In the genomic region with DNA sequence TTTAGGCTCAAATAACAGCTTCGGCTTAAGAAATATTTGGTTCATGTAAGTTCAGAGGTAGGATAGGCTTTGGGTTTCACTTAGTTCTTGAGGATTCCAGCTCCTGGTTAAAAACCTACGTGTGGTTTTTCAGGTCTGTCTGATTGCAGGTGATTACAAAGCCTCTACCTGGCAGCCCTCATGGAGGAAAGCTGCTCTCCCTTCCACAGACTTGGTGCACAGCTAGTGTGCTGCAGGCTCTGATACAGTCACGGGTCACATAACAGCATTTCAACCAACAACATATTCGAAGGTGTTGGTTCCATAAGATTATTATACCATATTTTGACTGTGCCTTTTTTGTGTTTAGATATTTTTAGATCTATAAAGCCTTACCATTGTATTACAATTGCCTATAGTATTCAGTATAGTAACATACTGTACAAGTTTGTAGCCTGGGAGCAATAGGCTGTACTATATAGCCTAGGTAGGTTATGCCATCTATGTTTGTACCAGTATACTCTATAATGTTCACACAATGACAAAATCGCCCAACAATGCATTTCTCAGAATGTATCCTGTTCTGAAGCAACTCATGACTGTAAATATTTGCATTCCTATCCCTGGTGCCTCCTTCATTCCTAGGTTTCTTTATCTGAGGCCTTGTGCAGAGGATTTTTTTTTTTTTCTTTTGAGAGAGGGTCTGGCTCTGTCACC, we compare ENCODE assay signal across 16 cellular contexts. TPM values are rescaled to one million over a fixed set of nuclear protein-coding genes. Genes with fewer than 3 reads are reported as not detected.
DNase-seq lines count a peak whose midpoint lies in the region; ATAC-seq, FAIRE-seq and TF ChIP-seq lines count a peak whose summit lies in the region.
"Had no signal": no experiment of that assay in that cellular context is flagged by ENCODE, and none has a peak within 500 bp of the region (broad histone marks: within the 10 kb centered on the region; RNA-seq: fewer than 3 reads in every experiment).

No MANE protein-coding gene starts in this region.

- no peaks in the 10 kb centered on the region for H3K9me3 Mint-ChIP-seq in astrocyte (ENCODE audit: unreplicated experiment)
- no peaks in the 10 kb centered on the region for H3K9me3 Mint-ChIP-seq in activated CD4-positive, alpha-beta T cell treated with anti-CD3 and anti-CD28 coated beads for 36 hours (ENCODE audit: low read depth)
- H3K9me3 Mint-ChIP-seq: activated naive CD8-positive, alpha-beta T cell treated with anti-CD3 and anti-CD28 coated beads for 36 hours had no signal

- H3K18ac ChIP-seq in IMR-90 (ENCODE audit: low read depth, low read length), result peak overlapping the region; percentile 98

- peak overlapping the region; percentile 92; the same call in 1 of the 2 replicates for H2AK5ac ChIP-seq in IMR-90 (ENCODE audit: low read depth, low read length)

- peaks cover 14% of the 10 kb centered on the region for H3K4me1 Mint-ChIP-seq in astrocyte (ENCODE audit: low read depth, unreplicated experiment)
- H3K4me1 Mint-ChIP-seq in activated CD4-positive, alpha-beta T cell treated with anti-CD3 and anti-CD28 coated beads for 36 hours, result peaks cover 33% of the 10 kb centered on the region

- H4K8ac ChIP-seq in IMR-90 (ENCODE audit: low read depth in 2 of 2, low read length in 2 of 2), result peak overlapping the region in 1 of 2 experiments; percentile 72; a peak in 1 of 4 replicates

- no TSS peak for BruUV-seq in IMR-90 (replicated peaks; lab: Mats Ljungman, UMichigan)

- no peak for TF ChIP-seq RAD21 in IMR-90 (IDR thresholded peaks at IDR 0.05; ENCODE audit: low read length)

- H2AFZ ChIP-seq in IMR-90 (replicated peaks; ENCODE audit: low read length, poor library complexity) (no peak overlapping the region), astrocyte (ENCODE audit: low read depth, low read length) (no peak overlapping the region)

- ATAC-seq in IMR-90 (ENCODE audit: low read depth), result peak; percentile 71
- ATAC-seq in activated CD4-positive, alpha-beta T cell treated with anti-CD3 and anti-CD28 coated beads for 36 hours, result no peak

- no peak for FAIRE-seq in astrocyte (lab: Jason Lieb, UNC)

- H3K14ac ChIP-seq in IMR-90 (replicated peaks; ENCODE audit: low read depth, low read length), result peak overlapping the region; percentile 78; the same call in 1 of the 2 replicates

- H3K27me3 Mint-ChIP-seq in astrocyte (ENCODE audit: low read depth, unreplicated experiment), result no peaks in the 10 kb centered on the region
- no peaks in the 10 kb centered on the region for H3K27me3 Mint-ChIP-seq in activated CD4-positive, alpha-beta T cell treated with anti-CD3 and anti-CD28 coated beads for 36 hours
- H3K27me3 Mint-ChIP-seq: activated naive CD8-positive, alpha-beta T cell treated with anti-CD3 and anti-CD28 coated beads for 36 hours had no signal

- no peak overlapping the region for H3K4me3 ChIP-seq in IMR-90 (ENCODE audit: insufficient read depth, low read depth, low read length)
- no peak overlapping the region for H3K4me3 ChIP-seq in astrocyte (ENCODE audit: insufficient read depth, low read depth, low read length)
- H3K4me3 ChIP-seq in mesodermal cell (ENCODE audit: extremely low read depth, insufficient read depth, low read length, poor library complexity, severe bottlenecking), result no peak overlapping the region

- in situ Hi-C loops in IMR-90 (cut with MboI; ENCODE audit: low sequenced_read_pairs), result loop anchor here (25.0 kb wide), 1 partner anchor 406 kb away; no protein-coding TSS in a partner anchor

- TF ChIP-seq CTCF in IMR-90 (conservative IDR thresholded peaks at IDR 0.05; ENCODE audit: low read depth, low read length), result no peak
- TF ChIP-seq CTCF in astrocyte (IDR thresholded peaks at IDR 0.05; ENCODE audit: insufficient read depth, low read depth, low read length), result no peak

- no peaks in the 10 kb centered on the region for H3K27me3 ChIP-seq in IMR-90 (ENCODE audit: control insufficient read depth, insufficient read depth, low read length)
- H3K27me3 ChIP-seq in astrocyte (ENCODE audit: insufficient read depth, low read length), result no peaks in the 10 kb centered on the region

- H3K4me2 ChIP-seq in IMR-90 (ENCODE audit: low read depth, low read length), result peak overlapping the region; percentile 48
- no peak overlapping the region for H3K4me2 ChIP-seq in astrocyte (ENCODE audit: low read length)

- peak overlapping the region; percentile 27 for H3K4me3 Mint-ChIP-seq in astrocyte (ENCODE audit: unreplicated experiment)
- no peak overlapping the region for H3K4me3 Mint-ChIP-seq in activated CD4-positive, alpha-beta T cell treated with anti-CD3 and anti-CD28 coated beads for 36 hours
- H3K4me3 Mint-ChIP-seq: activated naive CD8-positive, alpha-beta T cell treated with anti-CD3 and anti-CD28 coated beads for 36 hours had no signal

- H4K20me1 ChIP-seq in IMR-90 (ENCODE audit: insufficient read depth, low read length) (peaks cover 4% of the 10 kb centered on the region; the same call in 1 of the 2 replicates), astrocyte (ENCODE audit: insufficient read depth, low read length) (no peaks in the 10 kb centered on the region)

- peaks cover 14% of the 10 kb centered on the region for H3K4me1 ChIP-seq in IMR-90 (ENCODE audit: control insufficient read depth, insufficient read depth, low read length)
- H3K4me1 ChIP-seq in astrocyte (ENCODE audit: insufficient read depth, low read length), result peaks cover 13% of the 10 kb centered on the region
- peaks cover 15% of the 10 kb centered on the region for H3K4me1 ChIP-seq in mesodermal cell (ENCODE audit: control insufficient read depth, insufficient read depth, low read length, poor library complexity, severe bottlenecking)

- H3K23ac ChIP-seq in IMR-90 (ENCODE audit: low read depth, low read length), result peak overlapping the region; percentile 67

- H3K36me3 Mint-ChIP-seq in astrocyte (ENCODE audit: low read depth, unreplicated experiment), result no peaks in the 10 kb centered on the region
- H3K36me3 Mint-ChIP-seq in activated CD4-positive, alpha-beta T cell treated with anti-CD3 and anti-CD28 coated beads for 36 hours (ENCODE audit: low read depth), result no peaks in the 10 kb centered on the region
- H3K36me3 Mint-ChIP-seq: activated naive CD8-positive, alpha-beta T cell treated with anti-CD3 and anti-CD28 coated beads for 36 hours had no signal

- H2BK20ac ChIP-seq in IMR-90 (ENCODE audit: low read depth, low read length), result peak overlapping the region; percentile 97

- H2AK9ac ChIP-seq in IMR-90 (replicated peaks; ENCODE audit: low read depth, low read length, poor library complexity), result no peak overlapping the region

- H3K79me1 ChIP-seq in IMR-90 (ENCODE audit: low read depth in 1 of 2, low read length in 2 of 2), result peaks cover 0 to 5% of the 10 kb centered on the region in 2 experiments; a peak in 1 of 4 replicates

- H3K9me3 ChIP-seq in IMR-90 (ENCODE audit: control insufficient read depth, insufficient read depth, low read length), result no peaks in the 10 kb centered on the region
- no peaks in the 10 kb centered on the region for H3K9me3 ChIP-seq in astrocyte (ENCODE audit: insufficient read depth, low read depth, low read length)
- no peaks in the 10 kb centered on the region for H3K9me3 ChIP-seq in mesodermal cell (ENCODE audit: control insufficient read depth, low read length)

- DNase-seq in DMS53 treated with DMSO at 0.1 percent for 48 hours (lab: John Stamatoyannopoulos, UW; ENCODE audit: unreplicated experiment), result peak; percentile 20
- peak; percentile 68 for DNase-seq in IMR-90
- DNase-seq in astrocyte (ENCODE audit: low read depth), result no peak
- no peak for DNase-seq in NCI-H748 treated with DMSO at 0.1 percent for 48 hours (lab: John Stamatoyannopoulos, UW)
- DNase-seq in NCI-H187 (lab: John Stamatoyannopoulos, UW), result no peak
- DNase-seq in activated CD4-positive, alpha-beta T cell treated with anti-CD3 and anti-CD28 coated beads for 36 hours, result no peak
- DNase-seq in COR-L47 (lab: John Stamatoyannopoulos, UW), result no peak
- DNase-seq: activated naive CD8-positive, alpha-beta T cell treated with anti-CD3 and anti-CD28 coated beads for 36 hours; DMS 273 treated with DMSO at 0.1 percent for 48 hours; KG1; kidney glomerular epithelial cell; NCI-H1105 treated with DMSO at 0.1 percent for 48 hours; stimulated activated CD4-positive, alpha-beta T cell treated with anti-CD3 and anti-CD28 coated beads, Interleukin-2, amount 100 ng/mL, for 48 hours; stimulated activated CD8-positive, alpha-beta memory T cell treated with anti-CD3 and anti-CD28 coated beads, Interleukin-4, amount 100 ng/mL, for 48 hours; T1000 had no signal

- H3K27ac ChIP-seq in IMR-90 (ENCODE audit: insufficient read depth, low read length) (peak overlapping the region; percentile 80), astrocyte (ENCODE audit: low read depth, low read length) (no peak overlapping the region), mesodermal cell (ENCODE audit: low read depth, low read length, severe bottlenecking) (peak overlapping the region; percentile 44)

- H3K9ac ChIP-seq in IMR-90 (ENCODE audit: low read depth, low read length) (peak overlapping the region; percentile 13; the same call in 1 of the 2 replicates), astrocyte (ENCODE audit: low read length) (no peak overlapping the region)

- peaks cover 11% of the 10 kb centered on the region for H3K9me1 ChIP-seq in IMR-90 (ENCODE audit: insufficient read depth, low read length)

- POLR2A ChIA-PET in IMR-90 (lab: Charles Lee; ENCODE audit: unreplicated experiment), result interaction anchor here (0.8 to 1.3 kb wide), 2 partner anchors 8 to 10 kb away, joined by 3 to 5 read pairs; a partner anchor contains a TSS
- POLR2A ChIA-PET in activated CD4-positive, alpha-beta T cell treated with anti-CD3 and anti-CD28 coated beads for 36 hours (lab: Charles Lee), result no interaction called here

- dilution Hi-C loops in IMR-90 (cut with HindIII; ENCODE audit: low sequenced_read_pairs, unreplicated experiment), result no loop called here

- peak overlapping the region; percentile 87 for H2BK5ac ChIP-seq in IMR-90 (ENCODE audit: low read depth, low read length, poor library complexity, severe bottlenecking)

- H3K27ac Mint-ChIP-seq in astrocyte (ENCODE audit: unreplicated experiment), result peak overlapping the region; percentile 58
- no peak overlapping the region for H3K27ac Mint-ChIP-seq in activated CD4-positive, alpha-beta T cell treated with anti-CD3 and anti-CD28 coated beads for 36 hours
- H3K27ac Mint-ChIP-seq: activated naive CD8-positive, alpha-beta T cell treated with anti-CD3 and anti-CD28 coated beads for 36 hours had no signal

- H3K4ac ChIP-seq in IMR-90 (ENCODE audit: low read depth, low read length), result peak overlapping the region; percentile 95

- 90% methylated on average over 2 of the region's 5 CpGs; no CpG with 5 or more reads in 1 of the 2 experiments for WGBS in IMR-90 (ENCODE audit: extremely low coverage in 2 of 2, insufficient read length in 1 of 2), 2 experiments
- 85 to 87% methylated on average over 3 of the region's 5 CpGs for WGBS in mesodermal cell (ENCODE audit: insufficient coverage in 2 of 2), 2 experiments

- H3K56ac ChIP-seq in IMR-90 (ENCODE audit: extremely low read depth, insufficient read depth, low read length), result peak overlapping the region; percentile 60; the same call in 1 of the 2 replicates

- intact Hi-C loops in IMR-90 (cut with micrococcal nuclease), result loop anchor here (10.0 kb wide), 1 partner anchor 184 kb away; no protein-coding TSS in a partner anchor
- intact Hi-C loops in activated CD4-positive, alpha-beta T cell treated with anti-CD3 and anti-CD28 coated beads for 36 hours (cut with DNase I, micrococcal nuclease), result no loop called here

- H2BK15ac ChIP-seq in IMR-90 (ENCODE audit: low read depth, low read length), result peak overlapping the region; percentile 97; the same call in 2 of the 3 replicates

- H4K5ac ChIP-seq in IMR-90 (ENCODE audit: low read depth, low read length), result peak overlapping the region; percentile 89

- peak overlapping the region; percentile 87 for H4K91ac ChIP-seq in IMR-90 (ENCODE audit: insufficient read depth, low read depth, low read length)

- TF ChIP-seq POLR2A in IMR-90 (IDR thresholded peaks at IDR 0.05; ENCODE audit: low read depth, low read length), result no peak

- H2BK120ac ChIP-seq in IMR-90 (ENCODE audit: low read depth, low read length), result peak overlapping the region; percentile 98

- no peaks in the 10 kb centered on the region for H3K36me3 ChIP-seq in IMR-90 (ENCODE audit: control insufficient read depth, insufficient read depth, low read length)
- H3K36me3 ChIP-seq in astrocyte (ENCODE audit: insufficient read depth, low read length), result no peaks in the 10 kb centered on the region
- H3K36me3 ChIP-seq in mesodermal cell (ENCODE audit: control insufficient read depth, insufficient read depth, low read length), result no peaks in the 10 kb centered on the region

- CTCF ChIA-PET in IMR-90 (lab: Yijun Ruan, JAX), result interaction anchor here (1.2 kb wide), 1 partner anchor 9 kb away, joined by 3 read pairs; no protein-coding TSS in a partner anchor
- CTCF ChIA-PET in activated CD4-positive, alpha-beta T cell treated with anti-CD3 and anti-CD28 coated beads for 36 hours (lab: Charles Lee), result interaction anchor here (0.7 to 2.2 kb wide), 6 partner anchors 8 to 65 kb away, joined by 3 to 6 read pairs (median 4); no protein-coding TSS in a partner anchor

- H3K79me2 ChIP-seq in astrocyte (ENCODE audit: insufficient read depth, low read length), result no peaks in the 10 kb centered on the region

RNA-seq across cellular contexts. Expression of a gene that starts 8.0 kb away (rescaled TPM):
- 18.6 and 30.6 TPM in 2 replicates for total RNA-seq in IMR-90 (2012; rRNA removed)
- polyA plus RNA-seq in IMR-90 (2012; rRNA removed), result 6.2 and 6.9 TPM in 2 replicates
- polyA plus RNA-seq in IMR-90 (2012; cell fraction: cytosol; rRNA removed), result 1.2 and 3.6 TPM in 2 replicates
- polyA plus RNA-seq in IMR-90 (2012; cell fraction: nucleus; rRNA removed; ENCODE audit: low replicate concordance), result 3.2 and 4.9 TPM in 2 replicates
- total RNA-seq in astrocyte, result 39.8 and 48.9 TPM in 2 replicates
- polyA plus RNA-seq in mesodermal cell (2013, experiment 1 of 2), result 29.5 TPM
- 27.8 TPM for polyA plus RNA-seq in mesodermal cell (2013, experiment 2 of 2)
- 100 to 1,000 TPM in 1 of 2 experiments, 10 to 100 TPM in 1; 94.0 to 101 TPM for total RNA-seq in activated CD4-positive, alpha-beta T cell treated with anti-CD3 and anti-CD28 coated beads for 36 hours

RNA-seq across cellular contexts. Expression of a gene that starts 46.5 kb away (rescaled TPM):
- total RNA-seq in IMR-90 (2012; rRNA removed), result 49.3 and 70.3 TPM in 2 replicates
- 82.0 and 138 TPM in 2 replicates for polyA plus RNA-seq in IMR-90 (2012; rRNA removed)
- 66.1 and 66.5 TPM in 2 replicates for polyA plus RNA-seq in IMR-90 (2012; cell fraction: cytosol; rRNA removed)
- 16.5 and 39.0 TPM in 2 replicates for polyA plus RNA-seq in IMR-90 (2012; cell fraction: nucleus; rRNA removed; ENCODE audit: low replicate concordance)
- 120 and 132 TPM in 2 replicates for total RNA-seq in astrocyte
- polyA plus RNA-seq in mesodermal cell (2013, experiment 1 of 2), result 64.9 TPM
- polyA plus RNA-seq in mesodermal cell (2013, experiment 2 of 2), result 56.5 TPM
- total RNA-seq in activated CD4-positive, alpha-beta T cell treated with anti-CD3 and anti-CD28 coated beads for 36 hours, result 10 to 100 TPM; 44.3 to 50.4 TPM

Comparison
In these comparisons a context has a peak if more than half of its experiments do, and no peak if none do; other contexts are left out.
1. DNase-seq: peak in DMS53 treated with DMSO at 0.1 percent for 48 hours (single experiment) and IMR-90 (single experiment); none in astrocyte (single experiment), NCI-H748 treated with DMSO at 0.1 percent for 48 hours (single experiment), NCI-H187 (0 of 2), activated CD4-positive, alpha-beta T cell treated with anti-CD3 and anti-CD28 coated beads for 36 hours (single experiment) and COR-L47 (single experiment).